ENCODE assay signal across 8 cellular contexts in genomic region chr9:105557804-105558610, GRCh38. TPM values are rescaled to one million over a fixed set of nuclear protein-coding genes. Genes with fewer than 3 reads are reported as not detected.
A peak's percentile ranks its signal among the peaks of the same experiment; 100 is the strongest.
DNase-seq lines count a peak whose midpoint lies in the region; ATAC-seq and TF ChIP-seq lines count a peak whose summit lies in the region.

Gene FKTN (plus strand): TSS chr9:105558131. CDS start chr9:105575033, 16,902 bp downstream.

- peak within 1 kb of the TSS; percentile 88 for H3K9ac ChIP-seq in adipocyte (ENCODE audit: low read length)

- DNase-seq in NCI-H1105 (lab: John Stamatoyannopoulos, UW) (peak; percentile 59), T follicular helper cell (ENCODE audit: low read depth) (peak; percentile 68), adipocyte (ENCODE audit: low read depth) (peak; percentile 92), heart right ventricle (peak; percentile 89 to 91), progenitor cell of endocrine pancreas (ENCODE audit: low spot score, unreplicated experiment) (peak; percentile 81), upper lobe of right lung (peak; percentile 94)

- H3K27ac ChIP-seq in heart right ventricle = peak within 1 kb of the TSS; percentile 32 to 89 (median 82)
- peak within 1 kb of the TSS; percentile 55 for H3K27ac ChIP-seq in upper lobe of right lung

- peaks cover 15% of the 10 kb centered on the region for H3K4me1 Mint-ChIP-seq in progenitor cell of endocrine pancreas (ENCODE audit: low read depth)

- H3K4me1 ChIP-seq in adipocyte (ENCODE audit: control insufficient read depth, insufficient read depth, low read length) = peaks cover 8% of the 10 kb centered on the region
- peaks cover 0 to 21% (median 10%) of the 10 kb centered on the region in 9 donors for H3K4me1 ChIP-seq in heart right ventricle
- peaks cover 9% of the 10 kb centered on the region for H3K4me1 ChIP-seq in upper lobe of right lung

- H3K36me3 Mint-ChIP-seq in progenitor cell of endocrine pancreas (ENCODE audit: insufficient read depth) = peaks cover 24% of the 10 kb centered on the region

- 0 to 1% methylated on average over 49 of the region's 49 CpGs for WGBS in heart right ventricle, 2 donors

- H3K9me3 ChIP-seq in adipocyte (ENCODE audit: control insufficient read depth, low read length) (no peaks in the 10 kb centered on the region), heart right ventricle (peaks cover 0 to 20% (median 0%) of the 10 kb centered on the region in 11 donors), upper lobe of right lung (no peaks in the 10 kb centered on the region)

- H3K4me3 Mint-ChIP-seq in progenitor cell of endocrine pancreas (ENCODE audit: low read depth) = peak within 1 kb of the TSS; percentile 93

- peak within 1 kb of the TSS; percentile 83 for H3K27ac Mint-ChIP-seq in progenitor cell of endocrine pancreas

- TF ChIP-seq CTCF in GM12875 (IDR thresholded peaks at IDR 0.05; ENCODE audit: borderline replicate concordance, insufficient read depth, low read depth, low read length) (no peak), heart right ventricle (IDR thresholded peaks at IDR 0.05) (no peak), progenitor cell of endocrine pancreas (IDR thresholded peaks at IDR 0.05; ENCODE audit: unreplicated experiment) (no peak), upper lobe of right lung (IDR thresholded peaks at IDR 0.05) (no peak)

- H3K4me3 ChIP-seq in GM12875 (ENCODE audit: low read depth, low read length) = peak within 1 kb of the TSS; percentile 98
- H3K4me3 ChIP-seq in adipocyte (ENCODE audit: low read length) = peak within 1 kb of the TSS; percentile 98
- peak within 1 kb of the TSS; percentile 61 to 99 (median 91) for H3K4me3 ChIP-seq in heart right ventricle
- H3K4me3 ChIP-seq in upper lobe of right lung = peak within 1 kb of the TSS; percentile 95

- H3K27me3 ChIP-seq in adipocyte (replicated peaks; ENCODE audit: control insufficient read depth, insufficient read depth, low read length) (no peaks in the 10 kb centered on the region), heart right ventricle (no peaks in the 10 kb centered on the region), upper lobe of right lung (no peaks in the 10 kb centered on the region)

- H3K36me3 ChIP-seq in adipocyte (ENCODE audit: control insufficient read depth, insufficient read depth, low read length, severe bottlenecking) = no peaks in the 10 kb centered on the region
- peaks cover 0 to 9% (median 0%) of the 10 kb centered on the region in 9 donors for H3K36me3 ChIP-seq in heart right ventricle
- H3K36me3 ChIP-seq in upper lobe of right lung = no peaks in the 10 kb centered on the region

- H3K27me3 Mint-ChIP-seq in progenitor cell of endocrine pancreas = no peaks in the 10 kb centered on the region

- peaks cover 23% of the 10 kb centered on the region for H3K9me3 Mint-ChIP-seq in progenitor cell of endocrine pancreas (ENCODE audit: low read depth)

- ATAC-seq in HG02642 (IDR thresholded peaks at IDR 0.05; ENCODE audit: poor library complexity, unreplicated experiment) = peak; percentile 97
- peak; percentile 94 to 98 (median 98) for ATAC-seq in heart right ventricle
- peak; percentile 100 for ATAC-seq in upper lobe of right lung

- intact Hi-C loops in heart right ventricle (cut with DNase I) = no loop called here
- intact Hi-C loops in upper lobe of right lung (cut with DNase I) = no loop called here

RNA-seq across cellular contexts. Expression of gene FKTN, which starts in this region (rescaled TPM):
- total RNA-seq in heart right ventricle = 10 to 100 TPM in 2 of 10 donors, 1 to 10 TPM in 8; 7.2 to 12.7 (median 8.2) TPM
- 1 to 10 TPM; 2.2 to 4.0 TPM for polyA plus RNA-seq in heart right ventricle
- total RNA-seq in progenitor cell of endocrine pancreas = 17.7 and 19.0 TPM in 2 replicates
- total RNA-seq in upper lobe of right lung = 10.8 TPM

Comparison
In these comparisons a context has a peak if more than half of its experiments do, and no peak if none do; other contexts are left out.
1. Peak in every context shown above with its lines: DNase-seq, ATAC-seq, H3K4me3 ChIP-seq and H3K27ac ChIP-seq.